Comparison of ENCODE assay signal across 8 cellular contexts in the genomic region with DNA sequence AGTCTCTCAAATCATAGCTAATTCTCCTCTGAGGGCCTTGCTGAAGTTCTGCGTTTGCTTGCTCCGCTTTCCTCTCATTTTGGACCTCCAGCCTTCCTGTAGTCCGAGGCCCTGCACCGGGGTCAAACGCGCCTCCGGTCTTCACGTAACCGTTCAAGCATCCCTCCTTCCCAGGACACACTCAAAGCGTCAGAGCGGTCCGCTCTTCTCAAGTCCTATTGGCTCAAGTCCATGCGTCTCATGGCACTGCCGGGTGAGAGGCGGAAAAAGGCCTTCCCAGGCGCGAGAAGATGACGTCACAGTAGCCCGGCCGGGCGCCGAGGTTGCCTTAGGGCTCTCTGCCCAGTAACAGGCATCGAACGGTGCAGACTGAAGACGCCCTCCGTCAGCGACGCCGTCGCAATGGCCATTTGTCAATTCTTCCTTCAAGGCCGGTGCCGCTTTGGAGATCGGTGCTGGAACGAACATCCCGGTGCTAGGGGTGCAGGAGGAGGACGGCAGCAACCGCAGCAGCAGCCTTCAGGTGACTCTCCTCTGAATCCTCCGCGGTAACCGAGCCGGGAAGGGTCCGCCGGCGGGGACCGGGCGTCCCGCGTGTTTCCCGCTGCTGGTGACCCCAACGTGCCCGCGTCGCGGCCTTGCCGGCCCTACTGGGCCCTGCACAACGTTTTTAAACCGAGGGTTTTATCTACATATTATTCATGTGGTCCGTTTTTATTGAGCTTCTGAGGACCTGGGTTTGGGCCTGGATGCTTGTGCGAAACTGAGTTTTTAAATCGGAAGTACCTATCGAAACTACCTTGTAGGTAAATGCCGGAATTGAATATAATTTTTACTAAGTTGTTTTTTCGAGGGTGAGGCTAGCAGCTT.
DNase-seq lines count a peak whose midpoint lies in the region; ATAC-seq and TF ChIP-seq lines count a peak whose summit lies in the region.

A gene with protein sequence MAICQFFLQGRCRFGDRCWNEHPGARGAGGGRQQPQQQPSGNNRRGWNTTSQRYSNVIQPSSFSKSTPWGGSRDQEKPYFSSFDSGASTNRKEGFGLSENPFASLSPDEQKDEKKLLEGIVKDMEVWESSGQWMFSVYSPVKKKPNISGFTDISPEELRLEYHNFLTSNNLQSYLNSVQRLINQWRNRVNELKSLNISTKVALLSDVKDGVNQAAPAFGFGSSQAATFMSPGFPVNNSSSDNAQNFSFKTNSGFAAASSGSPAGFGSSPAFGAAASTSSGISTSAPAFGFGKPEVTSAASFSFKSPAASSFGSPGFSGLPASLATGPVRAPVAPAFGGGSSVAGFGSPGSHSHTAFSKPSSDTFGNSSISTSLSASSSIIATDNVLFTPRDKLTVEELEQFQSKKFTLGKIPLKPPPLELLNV (plus strand): TSS at position 365 of the 870 bp plus-strand sequence. CDS start 38 bp downstream, at position 403.

- H3K9me3 ChIP-seq in ES-I3 (ENCODE audit: control insufficient read depth, insufficient read depth, low read length) (no peaks in the 10 kb centered on the region), HAP-1 (no peaks in the 10 kb centered on the region), MM.1S (replicated peaks; ENCODE audit: insufficient read depth, low read length) (no peaks in the 10 kb centered on the region)

- no peaks in the 10 kb centered on the region for H3K9me3 Mint-ChIP-seq in nephron progenitor cell
- H3K9me3 Mint-ChIP-seq in stimulated activated naive CD8-positive, alpha-beta T cell treated with anti-CD3 and anti-CD28 coated beads, Interleukin-15, amount 100 ng/mL, for 72 hours = no peaks in the 10 kb centered on the region

- no peaks in the 10 kb centered on the region for H3K9me2 ChIP-seq in MM.1S (replicated peaks; ENCODE audit: insufficient read depth, low read length)

- ATAC-seq in stimulated activated naive CD8-positive, alpha-beta T cell treated with anti-CD3 and anti-CD28 coated beads, Interleukin-15, amount 100 ng/mL, for 72 hours = peak; percentile 98

- H3K79me2 ChIP-seq in MM.1S (ENCODE audit: low read length) = peaks cover 50% of the 10 kb centered on the region

- H3K4me3 Mint-ChIP-seq in nephron progenitor cell = peak within 1 kb of the TSS; percentile 94
- H3K4me3 Mint-ChIP-seq in stimulated activated naive CD8-positive, alpha-beta T cell treated with anti-CD3 and anti-CD28 coated beads, Interleukin-15, amount 100 ng/mL, for 72 hours = peak within 1 kb of the TSS; percentile 95 to 99

- H3K27me3 ChIP-seq in HAP-1 (ENCODE audit: low read depth) (no peaks in the 10 kb centered on the region), MM.1S (replicated peaks; ENCODE audit: insufficient read depth, low read length) (no peaks in the 10 kb centered on the region)

- peaks cover 19% of the 10 kb centered on the region for H3F3A ChIP-seq in MM.1S (ENCODE audit: insufficient read depth, low read length)

- peaks cover 32% of the 10 kb centered on the region for H3K4me1 Mint-ChIP-seq in nephron progenitor cell
- peaks cover 30% of the 10 kb centered on the region for H3K4me1 Mint-ChIP-seq in stimulated activated naive CD8-positive, alpha-beta T cell treated with anti-CD3 and anti-CD28 coated beads, Interleukin-15, amount 100 ng/mL, for 72 hours

- in situ Hi-C loops in HAP-1 (cut with MboI; ENCODE audit: low sequenced_read_pairs) = no loop called here

- H3K36me3 ChIP-seq in ES-I3 (ENCODE audit: insufficient read depth, low read length) (no peaks in the 10 kb centered on the region), HAP-1 (replicated peaks) (peaks cover 17% of the 10 kb centered on the region), MM.1S (replicated peaks; ENCODE audit: insufficient read depth, low read length) (peaks cover 17% of the 10 kb centered on the region; the same call in 1 of the 2 replicates)

- peak within 1 kb of the TSS; percentile 89 for H2AFZ ChIP-seq in MM.1S (ENCODE audit: low read length)

- H3K27ac ChIP-seq in MM.1S (ENCODE audit: low read length) = peak within 1 kb of the TSS; percentile 95

- H3K4me3 ChIP-seq in HAP-1 (peak within 1 kb of the TSS; percentile 75), MM.1S (ENCODE audit: low read length) (peak within 1 kb of the TSS; percentile 81)

- H3K36me3 Mint-ChIP-seq in nephron progenitor cell (ENCODE audit: low read depth) = peaks cover 33% of the 10 kb centered on the region

- peak within 1 kb of the TSS; percentile 87 for H3K9ac ChIP-seq in ES-I3 (ENCODE audit: low read depth, low read length)
- H3K9ac ChIP-seq in MM.1S (ENCODE audit: low read length) = peak within 1 kb of the TSS; percentile 92

- H3K27me3 Mint-ChIP-seq in nephron progenitor cell (ENCODE audit: low read depth, poor library complexity) = no peaks in the 10 kb centered on the region
- no peaks in the 10 kb centered on the region for H3K27me3 Mint-ChIP-seq in stimulated activated naive CD8-positive, alpha-beta T cell treated with anti-CD3 and anti-CD28 coated beads, Interleukin-15, amount 100 ng/mL, for 72 hours

- H4K20me1 ChIP-seq in MM.1S (ENCODE audit: insufficient read depth, low read length) = peaks cover 7% of the 10 kb centered on the region; the same call in 1 of the 2 replicates

- H3K4me1 ChIP-seq in ES-I3 (ENCODE audit: insufficient read depth, low read length) (no peaks in the 10 kb centered on the region), HAP-1 (peaks cover 7% of the 10 kb centered on the region), MM.1S (ENCODE audit: low read length) (peaks cover 14% of the 10 kb centered on the region)

- TF ChIP-seq CTCF in MM.1S (IDR thresholded peaks at IDR 0.05; ENCODE audit: low read length) (no peak), nephron progenitor cell (IDR thresholded peaks at IDR 0.05) (no peak)

- H3K4me2 ChIP-seq in MM.1S (ENCODE audit: low read depth, low read length) = peak within 1 kb of the TSS; percentile 59

- H3K27ac Mint-ChIP-seq in nephron progenitor cell = peak within 1 kb of the TSS; percentile 100
- H3K27ac Mint-ChIP-seq in stimulated activated naive CD8-positive, alpha-beta T cell treated with anti-CD3 and anti-CD28 coated beads, Interleukin-15, amount 100 ng/mL, for 72 hours = peak within 1 kb of the TSS; percentile 98

- DNase-seq in HAP-1 (ENCODE audit: low spot score in 2 of 2) (peak; percentile 98 to 99), MM.1S (peak; percentile 99), SIG-M5 (lab: John Stamatoyannopoulos, UW) (peak; percentile 89), activated gamma-delta T cell (lab: John Stamatoyannopoulos, UW) (peak; percentile 88), fibroblast of the conjunctiva (ENCODE audit: low read depth) (peak; percentile 99), nephron progenitor cell (peak; percentile 96)
- DNase-seq in stimulated activated naive CD8-positive, alpha-beta T cell treated with anti-CD3 and anti-CD28 coated beads, Interleukin-15, amount 100 ng/mL, for 72 hours = peak; percentile 95 to 98

Comparison
In these comparisons a context has a peak if more than half of its experiments do, and no peak if none do; other contexts are left out.
1. Peak in every context shown above with its lines: DNase-seq, ATAC-seq, H3K4me3 ChIP-seq and H3K27ac ChIP-seq.